In genomic region chr2:170850251-170850650, GRCh38 we compare ENCODE assay signal across 20 cellular contexts. TPM values are rescaled to one million over a fixed set of nuclear protein-coding genes. Genes with fewer than 3 reads are reported as not detected.
A peak's percentile ranks its signal among the peaks of the same experiment; 100 is the strongest.
DNase-seq lines count a peak whose midpoint lies in the region; FAIRE-seq and TF ChIP-seq lines count a peak whose summit lies in the region.
"Had no signal": no experiment of that assay in that cellular context is flagged by ENCODE, and none has a peak within 500 bp of the region (broad histone marks: within the 10 kb centered on the region; RNA-seq: fewer than 3 reads in every experiment).

No MANE protein-coding gene starts in this region.

- in situ Hi-C loops in ACHN (cut with HindIII; ENCODE audit: low pct_ligation_motif_present, low pct_unique_long_range_greater_than_20kb, low sequenced_read_pairs): no loop called here

- no peaks in the 10 kb centered on the region for H3K27me3 ChIP-seq in astrocyte (ENCODE audit: insufficient read depth, low read length)
- H3K27me3 ChIP-seq: BLaER1 had no signal

- H3K4me1 ChIP-seq in HEK293 (ENCODE audit: control insufficient read depth, insufficient read depth, low read length) (no peaks in the 10 kb centered on the region), astrocyte (ENCODE audit: insufficient read depth, low read length) (no peaks in the 10 kb centered on the region)
- H3K4me1 ChIP-seq: BLaER1, Caco-2 had no signal

- H2AFZ ChIP-seq in astrocyte (ENCODE audit: low read depth, low read length): no peak overlapping the region
- H2AFZ ChIP-seq: GM23248 had no signal

- H3K27ac ChIP-seq in HEK293 (ENCODE audit: extremely low read depth, low read depth, low read length) (no peak overlapping the region), astrocyte (ENCODE audit: low read depth, low read length) (no peak overlapping the region)
- H3K27ac ChIP-seq: BLaER1, C4-2B, GM23248 had no signal

- DNase-seq in astrocyte (ENCODE audit: low read depth): no peak
- DNase-seq in endothelial cell (ENCODE audit: low spot score): no peak
- DNase-seq in stimulated activated CD4-positive, alpha-beta T cell treated with anti-CD3 and anti-CD28 coated beads, Interleukin-15, amount 100 ng/mL, for 24 hours: no peak
- no peak for DNase-seq in cerebellum (ENCODE audit: low spot score)
- no peak for DNase-seq in ACHN
- DNase-seq: Caco-2; CD4-positive, CD25-positive, alpha-beta regulatory T cell; CD8-positive, alpha-beta T cell; DMS153; DND-41; GM23248; H7; HCEC 1CT had no signal

- H3K27me3 Mint-ChIP-seq in astrocyte (ENCODE audit: low read depth, unreplicated experiment): no peaks in the 10 kb centered on the region
- no peaks in the 10 kb centered on the region for H3K27me3 Mint-ChIP-seq in endothelial cell (ENCODE audit: unreplicated experiment)

- H3K27ac Mint-ChIP-seq in astrocyte (ENCODE audit: unreplicated experiment): peak overlapping the region; percentile 6
- H3K27ac Mint-ChIP-seq in endothelial cell (ENCODE audit: unreplicated experiment): no peak overlapping the region
- H3K27ac Mint-ChIP-seq: B cell; CD4-positive, CD25-positive, alpha-beta regulatory T cell; CD8-positive, alpha-beta T cell had no signal

- peaks cover 17% of the 10 kb centered on the region for H3K4me1 Mint-ChIP-seq in astrocyte (ENCODE audit: low read depth, unreplicated experiment)
- no peaks in the 10 kb centered on the region for H3K4me1 Mint-ChIP-seq in endothelial cell (ENCODE audit: unreplicated experiment)
- H3K4me1 Mint-ChIP-seq: B cell; CD4-positive, CD25-positive, alpha-beta regulatory T cell had no signal

- H3K36me3 Mint-ChIP-seq in astrocyte (ENCODE audit: low read depth, unreplicated experiment) (peaks cover 1% of the 10 kb centered on the region), endothelial cell (ENCODE audit: low read depth, unreplicated experiment) (peaks cover 42% of the 10 kb centered on the region)
- H3K36me3 Mint-ChIP-seq: CD4-positive, CD25-positive, alpha-beta regulatory T cell; CD8-positive, alpha-beta T cell had no signal

- POLR2A ChIA-PET in HEK293 (lab: Yijun Ruan, JAX): no interaction called here

- H3K36me3 ChIP-seq in HEK293 (ENCODE audit: control insufficient read depth in 2 of 2, insufficient read depth in 1 of 2, low read length in 2 of 2) (peaks cover 18 to 25% of the 10 kb centered on the region in 2 experiments), astrocyte (ENCODE audit: insufficient read depth, low read length) (no peaks in the 10 kb centered on the region)
- H3K36me3 ChIP-seq: BLaER1 had no signal

- H3K9me3 Mint-ChIP-seq in astrocyte (ENCODE audit: unreplicated experiment) (no peaks in the 10 kb centered on the region), endothelial cell (ENCODE audit: unreplicated experiment) (no peaks in the 10 kb centered on the region)
- H3K9me3 Mint-ChIP-seq: CD4-positive, CD25-positive, alpha-beta regulatory T cell; CD8-positive, alpha-beta T cell had no signal

- CTCF ChIA-PET in HEK293 (lab: Yijun Ruan, JAX): interaction anchor here (1.2 kb wide), 1 partner anchor 23 kb away, joined by 4 read pairs; no protein-coding TSS in a partner anchor

- no peaks in the 10 kb centered on the region for H4K20me1 ChIP-seq in astrocyte (ENCODE audit: insufficient read depth, low read length)
- H4K20me1 ChIP-seq: BLaER1 had no signal

- no peaks in the 10 kb centered on the region for H3K9me3 ChIP-seq in HEK293 (ENCODE audit: control insufficient read depth, insufficient read depth, low read depth, low read length)
- H3K9me3 ChIP-seq in astrocyte (ENCODE audit: insufficient read depth, low read depth, low read length): no peaks in the 10 kb centered on the region
- H3K9me3 ChIP-seq: BLaER1, Caco-2 had no signal

- no peak overlapping the region for H3K4me2 ChIP-seq in astrocyte (ENCODE audit: low read length)
- H3K4me2 ChIP-seq: BLaER1 had no signal

- H3K9ac ChIP-seq in astrocyte (ENCODE audit: low read length): no peak overlapping the region
- H3K9ac ChIP-seq: BLaER1, GM23248 had no signal

- no peak for FAIRE-seq in astrocyte (lab: Jason Lieb, UNC)
- FAIRE-seq: G401.6, GM12892, H1 had no signal

- H3K4me3 ChIP-seq in HEK293 (ENCODE audit: low read depth, low read length) (no peak overlapping the region), astrocyte (ENCODE audit: insufficient read depth, low read depth, low read length) (no peak overlapping the region)
- H3K4me3 ChIP-seq: BLaER1, GM23248 had no signal

- H3K4me3 Mint-ChIP-seq in astrocyte (ENCODE audit: unreplicated experiment): peak overlapping the region; percentile 50
- peak overlapping the region; percentile 27 for H3K4me3 Mint-ChIP-seq in endothelial cell (ENCODE audit: unreplicated experiment)
- H3K4me3 Mint-ChIP-seq: B cell; CD4-positive, CD25-positive, alpha-beta regulatory T cell; CD8-positive, alpha-beta T cell had no signal

- H3K79me2 ChIP-seq in astrocyte (ENCODE audit: insufficient read depth, low read length): no peaks in the 10 kb centered on the region

- TF ChIP-seq CTCF in HEK293 (tag by site-specific recombination; IDR thresholded peaks at IDR 0.05): no peak
- TF ChIP-seq CTCF in astrocyte (IDR thresholded peaks at IDR 0.05; ENCODE audit: insufficient read depth, low read depth, low read length): no peak
- TF ChIP-seq CTCF in endothelial cell (IDR thresholded peaks at IDR 0.05; ENCODE audit: unreplicated experiment): no peak

TF ChIP-seq in HEK293, 187 proteins besides CTCF, POLR2A, EP300 and RAD21:
- TF ChIP-seq ZNF529 (tag by site-specific recombination; IDR thresholded peaks at IDR 0.05; ENCODE audit: insufficient replicate concordance): no peak
- peak; percentile 80 for TF ChIP-seq ZNF623 (tag by site-specific recombination; IDR thresholded peaks at IDR 0.05)

RNA-seq across cellular contexts. Expression of gene GAD1, which starts 33.6 kb away (rescaled TPM):
- 4.5 and 4.7 TPM in 2 replicates for total RNA-seq in astrocyte
- total RNA-seq in endothelial cell (ENCODE audit: unreplicated experiment): 129 TPM
- 154 TPM for total RNA-seq in cerebellum
- total RNA-seq: B cell; CD4-positive, CD25-positive, alpha-beta regulatory T cell; CD8-positive, alpha-beta T cell had no signal

Comparison
In these comparisons a context has a peak if more than half of its experiments do, and no peak if none do; other contexts are left out.
1. RNA of gene GAD1, which starts 33.6 kb away (total RNA-seq): 154 TPM in cerebellum (single experiment) and 129 TPM in endothelial cell (single experiment); 4.5 to 4.7 TPM in astrocyte; every median in the first group is over 10 times any median in the second.